In the genomic region with DNA sequence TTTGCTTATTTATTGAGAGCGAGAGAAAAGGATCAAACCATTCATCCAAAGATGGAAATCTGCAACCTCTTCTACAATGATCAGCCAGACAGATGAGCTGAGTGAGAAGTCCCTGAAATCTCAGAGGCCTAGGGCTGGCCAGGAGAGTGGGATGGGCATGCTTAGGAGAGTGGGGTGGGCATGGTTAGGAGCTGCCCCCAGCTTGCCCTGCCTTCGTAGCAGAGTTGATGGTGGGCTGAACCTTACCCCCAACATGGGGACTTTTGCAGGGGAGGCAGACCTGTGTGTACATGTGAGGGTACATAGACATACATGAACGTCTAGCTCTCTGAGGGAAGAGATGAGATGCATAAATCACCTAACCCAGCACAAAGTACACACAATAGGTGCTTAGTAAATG, we compare ENCODE assay signal across 24 cellular contexts.
"Had no signal": no experiment of that assay in that cellular context is flagged by ENCODE, and none has a peak within 500 bp of the region (broad histone marks: within the 10 kb centered on the region; RNA-seq: fewer than 3 reads in every experiment).

No MANE protein-coding gene starts in this region.

- FAIRE-seq: endothelial cell of umbilical vein, keratinocyte, pancreas had no signal

- DNase-seq: cortex of kidney; effector CD8-positive, alpha-beta T cell; esophagus squamous epithelium; foreskin melanocyte; glutamatergic neuron; hypothalamus; immature natural killer cell; left ventricle myocardium superior; lower lobe of right lung; naive thymus-derived CD8-positive, alpha-beta T cell; occipital lobe; pancreas; stimulated activated CD4-positive, alpha-beta T cell treated with anti-CD3 and anti-CD28 coated beads, Interleukin-12 subunit alpha, Interleukin-12 subunit beta, amount 100 ng/mL, for 4 hours; stimulated activated CD4-positive, alpha-beta T cell treated with anti-CD3 and anti-CD28 coated beads, Interleukin-1b, Interleukin-23, amount 100 ng/mL, for 48 hours; stimulated activated CD4-positive, alpha-beta T cell treated with anti-CD3 and anti-CD28 coated beads, Interleukin-4, amount 100 ng/mL, for 1 hour; stimulated activated CD8-positive, alpha-beta memory T cell treated with anti-CD3 and anti-CD28 coated beads, Interleukin-4, amount 100 ng/mL, for 48 hours; stimulated activated naive CD4-positive, alpha-beta T cell; stimulated activated naive CD8-positive, alpha-beta T cell treated with anti-CD3 and anti-CD28 coated beads, Interleukin-15, amount 100 ng/mL, for 72 hours; transverse colon had no signal

- H3K27ac ChIP-seq: esophagus squamous epithelium, lower lobe of right lung, pancreas, suprapubic skin, transverse colon had no signal

- H3K36me3 ChIP-seq: esophagus squamous epithelium, lower lobe of right lung, pancreas, suprapubic skin, transverse colon had no signal

- H3K4me3 ChIP-seq: esophagus squamous epithelium, lower lobe of right lung, pancreas, smooth muscle cell, suprapubic skin, transverse colon had no signal

- H3K4me1 ChIP-seq: esophagus squamous epithelium, lower lobe of right lung, pancreas, suprapubic skin, transverse colon had no signal

- H3K9me3 ChIP-seq: esophagus squamous epithelium, lower lobe of right lung, pancreas, suprapubic skin, transverse colon had no signal

- ATAC-seq: left ventricle myocardium superior; lower lobe of right lung; naive thymus-derived CD8-positive, alpha-beta T cell; pancreas; sciatic nerve; stimulated activated naive CD8-positive, alpha-beta T cell treated with anti-CD3 and anti-CD28 coated beads, Interleukin-15, amount 100 ng/mL, for 72 hours had no signal

- H3K27me3 ChIP-seq: esophagus squamous epithelium, pancreas, suprapubic skin, transverse colon had no signal
